In the genomic region with DNA sequence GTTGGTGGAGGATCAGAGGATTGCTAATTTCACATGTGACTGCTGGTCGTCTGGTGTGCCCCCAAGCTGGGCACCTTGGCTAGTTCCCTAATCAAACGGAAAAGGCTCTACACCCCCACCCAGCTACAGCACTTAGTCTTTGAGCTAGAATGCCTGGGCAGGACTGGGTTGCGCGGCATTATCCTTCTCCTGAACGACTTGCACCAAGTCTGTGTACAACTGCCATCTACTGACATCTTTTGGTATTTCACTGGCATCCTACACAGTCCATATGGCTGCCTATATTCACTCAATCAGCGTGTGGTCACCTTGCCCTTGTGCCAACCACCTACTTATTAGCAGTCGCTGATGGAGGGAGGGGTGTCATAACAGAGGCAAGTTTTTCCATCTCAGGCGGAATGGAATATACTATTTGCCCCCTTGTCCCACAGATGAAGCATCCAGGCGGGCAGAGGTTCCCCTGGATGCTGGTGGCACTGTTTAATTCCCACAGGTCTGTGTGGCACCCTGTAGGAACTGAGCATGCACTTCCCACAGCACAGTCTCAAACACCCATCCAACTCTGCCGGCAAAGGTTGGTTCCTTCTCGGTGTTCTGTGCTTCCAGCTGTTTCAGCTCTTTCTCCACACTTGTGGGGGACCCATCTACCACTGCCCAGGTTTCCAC, we compare ENCODE assay signal across 2 cellular contexts.
TF ChIP-seq lines count a peak whose summit lies in the region.

No MANE protein-coding gene starts in this region.

TF ChIP-seq in GM12891, 5 proteins besides CTCF, POLR2A, EP300 and RAD21 (continued from another document):
- no peak for TF ChIP-seq POU2F2 (IDR thresholded peaks at IDR 0.05; ENCODE audit: low read depth, low read length)
- TF ChIP-seq PAX5 (IDR thresholded peaks at IDR 0.05; ENCODE audit: insufficient read depth, low read length, severe bottlenecking), result no peak

TF ChIP-seq in H1, 55 proteins besides CTCF, POLR2A, EP300 and RAD21 (continued from another document):
- TF ChIP-seq CHD7 (IDR thresholded peaks at IDR 0.05; ENCODE audit: insufficient replicate concordance, low read length), result no peak
